11 cellular contexts compared by ENCODE assay signal in genomic region chr3:131402391-131403039, GRCh38. TPM values are rescaled to one million over a fixed set of nuclear protein-coding genes. Genes with fewer than 3 reads are reported as not detected.
A peak's percentile ranks its signal among the peaks of the same experiment; 100 is the strongest.
DNase-seq lines count a peak whose midpoint lies in the region; ATAC-seq and TF ChIP-seq lines count a peak whose summit lies in the region.
"Had no signal": no experiment of that assay in that cellular context is flagged by ENCODE, and none has a peak within 500 bp of the region (broad histone marks: within the 10 kb centered on the region; RNA-seq: fewer than 3 reads in every experiment).

No MANE protein-coding gene starts in this region.

- H3K4me3 ChIP-seq in Karpas-422 (ENCODE audit: low read length), result no peak overlapping the region
- H3K4me3 ChIP-seq in ascending aorta, result no peak overlapping the region
- no peak overlapping the region for H3K4me3 ChIP-seq in left lung
- H3K4me3 ChIP-seq: BLaER1 had no signal

- DNase-seq in AG08395 (ENCODE audit: low spot score) (peak; percentile 31), Karpas-422 (peak; percentile 41), ascending aorta (ENCODE audit: low spot score in 2 of 2) (no peak), left lung (peak in 1 of 2 donors; percentile 66)
- DNase-seq in activated effector memory CD4-positive, alpha-beta T cell treated with Interleukin-2 at 50 U/mL for 16 hours, result no peak
- DNase-seq: activated naive CD8-positive, alpha-beta T cell treated with anti-CD3 and anti-CD28 coated beads, Interleukin-2, amount 10 ng/mL, durations not matched to agents 7 days and 5 days had no signal

- H3K27ac ChIP-seq in Karpas-422 (ENCODE audit: low read length), result no peak overlapping the region
- peak overlapping the region; percentile 37 to 75 for H3K27ac ChIP-seq in ascending aorta
- no peak overlapping the region for H3K27ac ChIP-seq in left lung
- H3K27ac ChIP-seq: BLaER1 had no signal

- no peaks in the 10 kb centered on the region for H3K9me2 ChIP-seq in Karpas-422 (replicated peaks; ENCODE audit: insufficient read depth, low read length)

- H3K79me2 ChIP-seq in Karpas-422 (ENCODE audit: low read length), result no peaks in the 10 kb centered on the region

- H4K20me1 ChIP-seq in Karpas-422 (ENCODE audit: insufficient read depth, low read depth, low read length), result no peaks in the 10 kb centered on the region
- H4K20me1 ChIP-seq: BLaER1 had no signal

- H3K9me3 ChIP-seq in Karpas-422 (ENCODE audit: low read length), result peaks cover 4% of the 10 kb centered on the region; the same call in 1 of the 2 replicates
- H3K9me3 ChIP-seq in ascending aorta, result peaks cover 0 to 6% of the 10 kb centered on the region in 2 donors
- H3K9me3 ChIP-seq in left lung, result peaks cover 0 to 6% of the 10 kb centered on the region in 2 donors

- H3K27me3 ChIP-seq in Karpas-422 (ENCODE audit: low read length), result no peaks in the 10 kb centered on the region
- no peaks in the 10 kb centered on the region for H3K27me3 ChIP-seq in ascending aorta
- H3K27me3 ChIP-seq in left lung, result no peaks in the 10 kb centered on the region
- H3K27me3 ChIP-seq: BLaER1 had no signal

- no peak overlapping the region for H3K4me2 ChIP-seq in Karpas-422 (ENCODE audit: low read depth, low read length, poor library complexity, severe bottlenecking)
- H3K4me2 ChIP-seq: BLaER1 had no signal

- no peak for TF ChIP-seq CTCF in ascending aorta (IDR thresholded peaks at IDR 0.05)
- no peak for TF ChIP-seq CTCF in left lung (IDR thresholded peaks at IDR 0.05)

- ATAC-seq in left lung, result peak; percentile 42
- no peak for ATAC-seq in GM21723 (IDR thresholded peaks at IDR 0.05; ENCODE audit: unreplicated experiment)
- no peak for ATAC-seq in HG03571 (IDR thresholded peaks at IDR 0.05; ENCODE audit: unreplicated experiment)
- no peak for ATAC-seq in HG02938 (IDR thresholded peaks at IDR 0.05; ENCODE audit: unreplicated experiment)
- ATAC-seq: activated CD4-positive, CD25-positive, alpha-beta regulatory T cell treated with anti-CD3 and anti-CD28 coated beads, Interleukin-2, amount 50 U/mL, for 24 hours had no signal

- H2AFZ ChIP-seq in Karpas-422 (ENCODE audit: low read length), result no peak overlapping the region; the same call in 1 of the 2 replicates

- H3K4me1 ChIP-seq in Karpas-422 (ENCODE audit: low read length) (no peaks in the 10 kb centered on the region), ascending aorta (peaks cover 0 to 14% of the 10 kb centered on the region in 2 donors), left lung (peaks cover 0 to 5% of the 10 kb centered on the region in 2 donors)
- H3K4me1 ChIP-seq: BLaER1 had no signal

- H3K9ac ChIP-seq in Karpas-422 (ENCODE audit: low read length), result no peak overlapping the region
- H3K9ac ChIP-seq: BLaER1 had no signal

- no peaks in the 10 kb centered on the region for H3K36me3 ChIP-seq in Karpas-422 (ENCODE audit: insufficient read depth, low read length)
- no peaks in the 10 kb centered on the region for H3K36me3 ChIP-seq in ascending aorta
- H3K36me3 ChIP-seq in left lung, result no peaks in the 10 kb centered on the region
- H3K36me3 ChIP-seq: BLaER1 had no signal

- intact Hi-C loops in ascending aorta (cut with DNase I) (loop anchor here (1.0 kb wide), 1 partner anchor 21 kb away; the partner anchor contains the start of gene NUDT16), left lung (cut with DNase I) (no loop called here)

RNA-seq across cellular contexts. Expression of gene NUDT16, which starts 20.9 kb away (rescaled TPM):
- 0.93 and 3.1 TPM in 2 replicates for total RNA-seq in Karpas-422 (2014; rRNA removed; shearing (Covaris generic); ENCODE audit: low replicate concordance)
- 41.0 TPM for total RNA-seq in ascending aorta
- 10 to 100 TPM; 24.7 to 34.4 TPM for total RNA-seq in left lung

Comparison
In these comparisons a context has a peak if more than half of its experiments do, and no peak if none do; other contexts are left out.
1. DNase-seq: peak in AG08395 (single experiment) and Karpas-422 (single experiment); none in ascending aorta (0 of 2) and activated effector memory CD4-positive, alpha-beta T cell treated with Interleukin-2 at 50 U/mL for 16 hours (single experiment).
2. H3K27ac ChIP-seq: peak in ascending aorta (2 of 2); none in Karpas-422 (single experiment) and left lung (0 of 2).